Comparison of ENCODE assay signal across 32 cellular contexts in the genomic region with DNA sequence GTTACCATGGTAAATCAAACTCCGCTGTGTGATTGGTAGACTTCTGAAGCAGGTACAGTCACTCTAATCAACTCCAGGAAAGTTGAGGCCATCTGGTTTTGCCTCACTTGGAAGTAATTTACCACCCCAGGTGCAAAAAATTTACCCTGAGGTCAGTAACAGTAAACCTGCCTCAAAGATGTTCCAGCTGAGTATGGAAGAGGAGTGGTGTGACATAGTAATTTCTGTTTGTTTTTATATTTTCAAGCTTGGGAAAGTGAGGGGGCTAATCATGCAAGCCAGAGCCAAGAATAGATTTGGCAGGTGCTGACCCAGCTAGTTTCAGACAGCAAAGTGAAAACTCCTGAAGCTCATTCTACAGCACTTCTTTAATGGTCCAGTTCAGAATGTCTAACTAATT.
DNase-seq lines count a peak whose midpoint lies in the region; ATAC-seq and TF ChIP-seq lines count a peak whose summit lies in the region.
"Had no signal": no experiment of that assay in that cellular context is flagged by ENCODE, and none has a peak within 500 bp of the region (broad histone marks: within the 10 kb centered on the region; RNA-seq: fewer than 3 reads in every experiment).

No MANE protein-coding gene starts in this region.

- H3K79me2 ChIP-seq in MM.1S (ENCODE audit: low read length), result no peaks in the 10 kb centered on the region
- H3K79me2 ChIP-seq: hepatocyte had no signal

- H3K36me3 ChIP-seq in MM.1S (replicated peaks; ENCODE audit: insufficient read depth, low read length) (no peaks in the 10 kb centered on the region), SJSA1 (no peaks in the 10 kb centered on the region)
- H3K36me3 ChIP-seq: HAP-1, left ventricle myocardium inferior, ovary, SJCRH30, spleen, suprapubic skin had no signal

- peak overlapping the region; percentile 11; the same call in 1 of the 2 replicates for H3K4me2 ChIP-seq in MM.1S (ENCODE audit: low read depth, low read length)
- H3K4me2 ChIP-seq: A549, hepatocyte had no signal

- H3K27ac ChIP-seq in AG04450 (ENCODE audit: low read depth, low read length), result peak overlapping the region; percentile 59
- H3K27ac ChIP-seq in MM.1S (ENCODE audit: low read length), result no peak overlapping the region
- peak overlapping the region; percentile 94 for H3K27ac ChIP-seq in SJSA1
- H3K27ac ChIP-seq: A549, hepatocyte, left ventricle myocardium inferior, ovary, SJCRH30, spleen, suprapubic skin had no signal

- no peak for TF ChIP-seq POLR2A in GM18505 (IDR thresholded peaks at IDR 0.05; ENCODE audit: borderline replicate concordance, extremely low read depth, insufficient read depth, insufficient read length)

- no peaks in the 10 kb centered on the region for H3K9me2 ChIP-seq in MM.1S (replicated peaks; ENCODE audit: insufficient read depth, low read length)

- H3K9ac ChIP-seq in MM.1S (ENCODE audit: low read length), result no peak overlapping the region

- no peak for DNase-seq in AG04450 (ENCODE audit: low read depth, low spot score)
- peak; percentile 48 for DNase-seq in MM.1S
- DNase-seq in SJSA1 (ENCODE audit: low read depth in 1 of 2, low spot score in 2 of 2), result no peak
- peak; percentile 20 for DNase-seq in iris pigment epithelial cell (ENCODE audit: low read depth)
- DNase-seq in NCI-H524 (lab: John Stamatoyannopoulos, UW), result no peak
- no peak for DNase-seq in NCI-H1930 (lab: John Stamatoyannopoulos, UW)
- DNase-seq: activated CD4-positive, CD25-positive, alpha-beta regulatory T cell treated with anti-CD3 and anti-CD28 coated beads, Interleukin-2, amount 50 U/mL, for 72 hours; activated CD8-positive, alpha-beta T cell treated with anti-CD3 and anti-CD28 coated beads, Interleukin-2, amount 10 ng/mL, durations not matched to agents 7 days and 5 days; activated effector memory CD4-positive, alpha-beta T cell treated with anti-CD3 and anti-CD28 coated beads, Interleukin-2, amount 50 U/mL, for 16 hours; activated naive CD8-positive, alpha-beta T cell treated with anti-CD3 and anti-CD28 coated beads, Interleukin-2, amount 10 ng/mL, durations not matched to agents 7 days and 5 days; C1 segment of cervical spinal cord; DND-41; effector memory CD8-positive, alpha-beta T cell; left ventricle myocardium inferior; natural killer cell; NCI-H2029; ovary; retina; SJCRH30; spleen; stimulated activated CD4-positive, alpha-beta T cell treated with anti-CD3 and anti-CD28 coated beads, Interleukin-2, amount 100 ng/mL, for 48 hours; T-helper 1 cell had no signal

- H3K27me3 ChIP-seq in AG04450 (ENCODE audit: control insufficient read depth, insufficient read depth, low read length), result no peaks in the 10 kb centered on the region
- H3K27me3 ChIP-seq in MM.1S (replicated peaks; ENCODE audit: insufficient read depth, low read length), result no peaks in the 10 kb centered on the region
- no peaks in the 10 kb centered on the region for H3K27me3 ChIP-seq in SJSA1 (replicated peaks)
- H3K27me3 ChIP-seq: hepatocyte, ovary, SJCRH30, spleen, suprapubic skin had no signal

- H3K4me3 ChIP-seq in AG04450 (ENCODE audit: low read depth, low read length) (no peak overlapping the region), MM.1S (ENCODE audit: low read length) (no peak overlapping the region), SJSA1 (no peak overlapping the region)
- H3K4me3 ChIP-seq: A549, GM12878, HAP-1, hepatocyte, left ventricle myocardium inferior, ovary, SJCRH30, spleen, suprapubic skin had no signal

- no peak for ATAC-seq in GM18505 (IDR thresholded peaks at IDR 0.05; ENCODE audit: unreplicated experiment)
- ATAC-seq in GM21423 (IDR thresholded peaks at IDR 0.05; ENCODE audit: unreplicated experiment), result no peak
- ATAC-seq: A549; activated CD8-positive, alpha-beta T cell treated with anti-CD3 and anti-CD28 coated beads, Interleukin-2, amount 10 ng/mL, durations not matched to agents 7 days and 5 days; effector memory CD8-positive, alpha-beta T cell; esophagus mucosa; GM12878; natural killer cell; Panc1; stimulated activated memory B cell treated with anti-CD40 and anti-IgM and Interleukin-4, amounts not matched to agents 10 μg/mL and 1 μg/mL and 100 μg/mL, for 72 hours had no signal

- H3K9me3 ChIP-seq in AG04450 (ENCODE audit: control insufficient read depth, insufficient read depth, low read length) (no peaks in the 10 kb centered on the region), MM.1S (replicated peaks; ENCODE audit: insufficient read depth, low read length) (no peaks in the 10 kb centered on the region), SJSA1 (replicated peaks) (no peaks in the 10 kb centered on the region)
- H3K9me3 ChIP-seq: A549, HAP-1, ovary, SJCRH30, suprapubic skin had no signal

- no peaks in the 10 kb centered on the region for H4K20me1 ChIP-seq in MM.1S (ENCODE audit: insufficient read depth, low read length)

- POLR2A ChIA-PET in AG04450 (lab: Yijun Ruan, JAX), result interaction anchor here (0.7 to 1.0 kb wide), 2 partner anchors 49 to 146 kb away, joined by 3 to 4 read pairs; no protein-coding TSS in a partner anchor

- H2AFZ ChIP-seq in MM.1S (ENCODE audit: low read length), result no peak overlapping the region
- H2AFZ ChIP-seq: hepatocyte had no signal

- H3K4me1 ChIP-seq in MM.1S (ENCODE audit: low read length) (peaks cover 14% of the 10 kb centered on the region), SJSA1 (replicated peaks) (peaks cover 85% of the 10 kb centered on the region)
- H3K4me1 ChIP-seq: A549, HAP-1, left ventricle myocardium inferior, spleen, suprapubic skin had no signal

- H3F3A ChIP-seq in MM.1S (ENCODE audit: insufficient read depth, low read length), result no peaks in the 10 kb centered on the region

- CTCF ChIA-PET in AG04450 (lab: Charles Lee), result interaction anchor here (0.9 to 2.6 kb wide), 7 partner anchors 9 to 194 kb away, joined by 3 to 12 read pairs (median 4); no protein-coding TSS in a partner anchor

- TF ChIP-seq CTCF in AG04450 (IDR thresholded peaks at IDR 0.05; ENCODE audit: low read depth, low read length), result no peak
- TF ChIP-seq CTCF in MM.1S (IDR thresholded peaks at IDR 0.05; ENCODE audit: low read length), result no peak

Comparison
In these comparisons a context has a peak if more than half of its experiments do, and no peak if none do; other contexts are left out.
1. DNase-seq: peak in MM.1S (single experiment) and iris pigment epithelial cell (single experiment); none in AG04450 (single experiment), SJSA1 (0 of 2), NCI-H524 (0 of 2) and NCI-H1930 (0 of 2).